In genomic region chr13:73223372-73223781, GRCh38 we compare ENCODE assay signal across 11 cellular contexts.
DNase-seq lines count a peak whose midpoint lies in the region; ATAC-seq and TF ChIP-seq lines count a peak whose summit lies in the region.
"Had no signal": no experiment of that assay in that cellular context is flagged by ENCODE, and none has a peak within 500 bp of the region (broad histone marks: within the 10 kb centered on the region; RNA-seq: fewer than 3 reads in every experiment).

No MANE protein-coding gene starts in this region.

- no peak overlapping the region for H3K27ac ChIP-seq in right cardiac atrium (ENCODE audit: low read length)

- H3K4me3 Mint-ChIP-seq in activated naive CD8-positive, alpha-beta T cell treated with anti-CD3 and anti-CD28 coated beads, Interleukin-2, amount 10 ng/mL, durations not matched to agents 7 days and 5 days, result no peak overlapping the region

- DNase-seq in activated naive CD8-positive, alpha-beta T cell treated with anti-CD3 and anti-CD28 coated beads, Interleukin-2, amount 10 ng/mL, durations not matched to agents 7 days and 5 days, result no peak
- DNase-seq in omental fat pad (ENCODE audit: low spot score), result no peak
- no peak for DNase-seq in glomerular visceral epithelial cell (ENCODE audit: extremely low spot score)
- DNase-seq in putamen (ENCODE audit: low spot score), result no peak
- no peak for DNase-seq in right cardiac atrium
- DNase-seq: amygdala, SIG-M5 had no signal

- H3K9me3 Mint-ChIP-seq in activated naive CD8-positive, alpha-beta T cell treated with anti-CD3 and anti-CD28 coated beads, Interleukin-2, amount 10 ng/mL, durations not matched to agents 7 days and 5 days, result no peaks in the 10 kb centered on the region

- peak; percentile 99 for ATAC-seq in GM18867 (IDR thresholded peaks at IDR 0.05; ENCODE audit: unreplicated experiment)
- ATAC-seq in GM21381 (IDR thresholded peaks at IDR 0.05; ENCODE audit: unreplicated experiment), result peak; percentile 96
- ATAC-seq in HG03175 (IDR thresholded peaks at IDR 0.05; ENCODE audit: unreplicated experiment), result peak; percentile 74
- peak; percentile 42 for ATAC-seq in activated naive CD8-positive, alpha-beta T cell treated with anti-CD3 and anti-CD28 coated beads, Interleukin-2, amount 10 ng/mL, durations not matched to agents 7 days and 5 days (ENCODE audit: low read depth)
- ATAC-seq in omental fat pad (ENCODE audit: low FRiP score), result no peak
- no peak for ATAC-seq in right cardiac atrium
- ATAC-seq: K562 had no signal

- no peaks in the 10 kb centered on the region for H3K27me3 ChIP-seq in right cardiac atrium (ENCODE audit: control insufficient read depth, insufficient read depth)

- TF ChIP-seq CTCF in omental fat pad (IDR thresholded peaks at IDR 0.05), result no peak

- H3K36me3 Mint-ChIP-seq in activated naive CD8-positive, alpha-beta T cell treated with anti-CD3 and anti-CD28 coated beads, Interleukin-2, amount 10 ng/mL, durations not matched to agents 7 days and 5 days, result peaks cover 7% of the 10 kb centered on the region

- H3K4me3 ChIP-seq in right cardiac atrium (ENCODE audit: low read length), result no peak overlapping the region
- H3K4me3 ChIP-seq: K562 had no signal

- intact Hi-C loops in right cardiac atrium (cut with DNase I), result no loop called here

- POLR2A ChIA-PET in activated naive CD8-positive, alpha-beta T cell treated with anti-CD3 and anti-CD28 coated beads, Interleukin-2, amount 10 ng/mL, durations not matched to agents 7 days and 5 days (lab: Charles Lee), result no interaction called here

- no peaks in the 10 kb centered on the region for H3K4me1 ChIP-seq in right cardiac atrium (ENCODE audit: control insufficient read depth, insufficient read depth, low read length)

- peaks cover 12% of the 10 kb centered on the region for H3K27me3 Mint-ChIP-seq in activated naive CD8-positive, alpha-beta T cell treated with anti-CD3 and anti-CD28 coated beads, Interleukin-2, amount 10 ng/mL, durations not matched to agents 7 days and 5 days

- H3K9me3 ChIP-seq in right cardiac atrium (ENCODE audit: control insufficient read depth, low read length), result no peaks in the 10 kb centered on the region

- H3K4me1 Mint-ChIP-seq in activated naive CD8-positive, alpha-beta T cell treated with anti-CD3 and anti-CD28 coated beads, Interleukin-2, amount 10 ng/mL, durations not matched to agents 7 days and 5 days, result peaks cover 23% of the 10 kb centered on the region

- H3K27ac Mint-ChIP-seq in activated naive CD8-positive, alpha-beta T cell treated with anti-CD3 and anti-CD28 coated beads, Interleukin-2, amount 10 ng/mL, durations not matched to agents 7 days and 5 days, result no peak overlapping the region

- 71% methylated on average over 5 of the region's 5 CpGs for WGBS in right cardiac atrium

Comparison
In these comparisons a context has a peak if more than half of its experiments do, and no peak if none do; other contexts are left out.
1. ATAC-seq: peak in GM18867 (single experiment), GM21381 (single experiment), HG03175 (single experiment) and activated naive CD8-positive, alpha-beta T cell treated with anti-CD3 and anti-CD28 coated beads, Interleukin-2, amount 10 ng/mL, durations not matched to agents 7 days and 5 days (single experiment); none in omental fat pad (single experiment) and right cardiac atrium (0 of 2).